ENCODE assay signal across 25 cellular contexts in genomic region chr11:46051102-46051501, GRCh38.
DNase-seq lines count a peak whose midpoint lies in the region; ATAC-seq and TF ChIP-seq lines count a peak whose summit lies in the region.
"Had no signal": no experiment of that assay in that cellular context is flagged by ENCODE, and none has a peak within 500 bp of the region (broad histone marks: within the 10 kb centered on the region; RNA-seq: fewer than 3 reads in every experiment).

No MANE protein-coding gene starts in this region.

- no peaks in the 10 kb centered on the region for H3K27me3 ChIP-seq in HUES48 (ENCODE audit: control insufficient read depth, insufficient read depth, low read length)
- H3K27me3 ChIP-seq in PC-9 (ENCODE audit: insufficient read depth, low read depth): no peaks in the 10 kb centered on the region
- H3K27me3 ChIP-seq: gastrocnemius medialis, right lobe of liver, tibial artery had no signal

- no peak for ATAC-seq in HG03135 (IDR thresholded peaks at IDR 0.05; ENCODE audit: unreplicated experiment)
- no peak for ATAC-seq in activated CD4-positive, alpha-beta T cell treated with anti-CD3 and anti-CD28 coated beads for 36 hours
- ATAC-seq: activated CD4-positive, CD25-positive, alpha-beta regulatory T cell treated with anti-CD3 and anti-CD28 coated beads, Interleukin-2, amount 50 U/mL, for 24 hours; activated T-cell treated with anti-CD3 and anti-CD28 coated beads, Interleukin-2, amount 50 U/mL, for 72 hours; gastrocnemius medialis; HCT116; right lobe of liver had no signal

- H3K4me3 ChIP-seq in HUES48 (ENCODE audit: low read depth, low read length) (no peak overlapping the region), PC-9 (no peak overlapping the region)
- H3K4me3 ChIP-seq: gastrocnemius medialis, lung, right lobe of liver, tibial artery had no signal

- H3K27me3 Mint-ChIP-seq in chondrocyte (ENCODE audit: low read depth) (no peaks in the 10 kb centered on the region), nephron progenitor cell (ENCODE audit: low read depth, poor library complexity) (no peaks in the 10 kb centered on the region)
- no peaks in the 10 kb centered on the region for H3K27me3 Mint-ChIP-seq in activated CD4-positive, alpha-beta T cell treated with anti-CD3 and anti-CD28 coated beads for 36 hours

- POLR2A ChIA-PET in PC-9 (lab: Charles Lee; ENCODE audit: unreplicated experiment): interaction anchor here (0.6 kb wide), 1 partner anchor 299 kb away, joined by 3 read pairs; no protein-coding TSS in a partner anchor
- POLR2A ChIA-PET in activated CD4-positive, alpha-beta T cell treated with anti-CD3 and anti-CD28 coated beads for 36 hours (lab: Charles Lee): no interaction called here

- H3K4me1 ChIP-seq in HUES48 (ENCODE audit: control insufficient read depth, insufficient read depth, low read length): peaks cover 81% of the 10 kb centered on the region
- peaks cover 6% of the 10 kb centered on the region; the same call in 1 of the 2 replicates for H3K4me1 ChIP-seq in PC-9 (replicated peaks; ENCODE audit: insufficient read depth)
- H3K4me1 ChIP-seq: right lobe of liver had no signal

- H3K4me3 Mint-ChIP-seq in chondrocyte (ENCODE audit: unreplicated experiment) (no peak overlapping the region), nephron progenitor cell (no peak overlapping the region)
- no peak overlapping the region for H3K4me3 Mint-ChIP-seq in activated CD4-positive, alpha-beta T cell treated with anti-CD3 and anti-CD28 coated beads for 36 hours
- H3K4me3 Mint-ChIP-seq: activated T-cell treated with anti-CD3 and anti-CD28 coated beads, Interleukin-2, amount 50 U/mL, for 72 hours; CD8-positive, alpha-beta memory T cell had no signal

- H3F3A ChIP-seq in PC-9 (ENCODE audit: insufficient read depth, low read depth): peaks cover 9% of the 10 kb centered on the region; the same call in 1 of the 2 replicates

- H3K27ac Mint-ChIP-seq in chondrocyte (ENCODE audit: unreplicated experiment) (peak overlapping the region; percentile 51), nephron progenitor cell (peak overlapping the region; percentile 31)
- no peak overlapping the region for H3K27ac Mint-ChIP-seq in activated CD4-positive, alpha-beta T cell treated with anti-CD3 and anti-CD28 coated beads for 36 hours
- H3K27ac Mint-ChIP-seq: activated T-cell treated with anti-CD3 and anti-CD28 coated beads, Interleukin-2, amount 50 U/mL, for 72 hours had no signal

- H3K9me3 Mint-ChIP-seq in chondrocyte (ENCODE audit: low read depth) (no peaks in the 10 kb centered on the region), nephron progenitor cell (no peaks in the 10 kb centered on the region)
- no peaks in the 10 kb centered on the region for H3K9me3 Mint-ChIP-seq in activated CD4-positive, alpha-beta T cell treated with anti-CD3 and anti-CD28 coated beads for 36 hours (ENCODE audit: low read depth)
- H3K9me3 Mint-ChIP-seq: activated T-cell treated with anti-CD3 and anti-CD28 coated beads, Interleukin-2, amount 50 U/mL, for 72 hours; CD8-positive, alpha-beta memory T cell had no signal

- H3K9me3 ChIP-seq in HUES48 (ENCODE audit: control insufficient read depth, insufficient read depth, low read length) (no peaks in the 10 kb centered on the region), PC-9 (ENCODE audit: insufficient read depth, low read depth) (no peaks in the 10 kb centered on the region)
- H3K9me3 ChIP-seq: gastrocnemius medialis, right lobe of liver, tibial artery had no signal

- H3K4me2 ChIP-seq in PC-9: no peak overlapping the region

- DNase-seq in ELF-1 (ENCODE audit: low read depth, low spot score) (peak; percentile 44), chondrocyte (ENCODE audit: low spot score) (no peak), nephron progenitor cell (no peak), PC-9 (no peak)
- DNase-seq in effector CD8-positive, alpha-beta T cell (lab: John Stamatoyannopoulos, UW): no peak
- DNase-seq in activated CD4-positive, alpha-beta T cell treated with anti-CD3 and anti-CD28 coated beads for 36 hours: no peak
- DNase-seq: ACHN; activated CD4-positive, alpha-beta T cell treated with anti-CD3 and anti-CD28 coated beads, Interleukin-2, amount 50 U/mL, for 48 hours; activated naive CD4-positive, alpha-beta T cell; activated T-cell treated with anti-CD3 and anti-CD28 coated beads, Interleukin-2, amount 50 U/mL, for 72 hours; CD8-positive, alpha-beta memory T cell; gastrocnemius medialis; NCI-H1048; NCI-H187 treated with DMSO at 0.1 percent for 48 hours; NCI-H2171; right lobe of liver; RPMI8226; stimulated activated CD4-positive, alpha-beta T cell treated with anti-CD3 and anti-CD28 coated beads, Interleukin-4, amount 100 ng/mL, for 1 hour; T-helper 2 cell; tibial artery had no signal

- H3K9me2 ChIP-seq in PC-9 (ENCODE audit: insufficient read depth): no peaks in the 10 kb centered on the region

- no peak overlapping the region for H2AFZ ChIP-seq in PC-9

- H3K4me1 Mint-ChIP-seq in chondrocyte (ENCODE audit: low read depth) (peaks cover 50% of the 10 kb centered on the region), nephron progenitor cell (peaks cover 57% of the 10 kb centered on the region)
- H3K4me1 Mint-ChIP-seq in activated CD4-positive, alpha-beta T cell treated with anti-CD3 and anti-CD28 coated beads for 36 hours: peaks cover 10% of the 10 kb centered on the region

- intact Hi-C loops in PC-9 (cut with micrococcal nuclease; ENCODE audit: unreplicated experiment): loop anchor here (10.0 kb wide), 1 partner anchor 56 kb away; no protein-coding TSS in a partner anchor
- intact Hi-C loops in activated CD4-positive, alpha-beta T cell treated with anti-CD3 and anti-CD28 coated beads for 36 hours (cut with DNase I, micrococcal nuclease): no loop called here

- no peaks in the 10 kb centered on the region for H3K79me2 ChIP-seq in PC-9 (ENCODE audit: low read depth)

- H3K9ac ChIP-seq in HUES48 (ENCODE audit: low read depth, low read length): no peak overlapping the region

- BruUV-seq in PC-9 (replicated peaks; lab: Mats Ljungman, UMichigan): no TSS peak

- H3K36me3 Mint-ChIP-seq in chondrocyte (ENCODE audit: low read depth) (no peaks in the 10 kb centered on the region), nephron progenitor cell (ENCODE audit: low read depth) (peaks cover 22% of the 10 kb centered on the region)
- peaks cover 20% of the 10 kb centered on the region for H3K36me3 Mint-ChIP-seq in activated CD4-positive, alpha-beta T cell treated with anti-CD3 and anti-CD28 coated beads for 36 hours (ENCODE audit: low read depth)

- CTCF ChIA-PET in PC-9 (lab: Charles Lee): no interaction called here
- CTCF ChIA-PET in activated CD4-positive, alpha-beta T cell treated with anti-CD3 and anti-CD28 coated beads for 36 hours (lab: Charles Lee): interaction anchor here (0.6 to 0.9 kb wide), 3 partner anchors 82 to 1561 kb away, joined by 3 read pairs; no protein-coding TSS in a partner anchor

- H3K36me3 ChIP-seq in HUES48 (ENCODE audit: control insufficient read depth, insufficient read depth, low read length): 0 out of 2 replicates have a peak, but pooled peaks cover 5% of the 10 kb centered on the region
- no peaks in the 10 kb centered on the region for H3K36me3 ChIP-seq in PC-9 (ENCODE audit: low read depth)
- H3K36me3 ChIP-seq: gastrocnemius medialis, right lobe of liver had no signal

- 0 out of 2 replicates have a peak, but pooled peaks cover 4% of the 10 kb centered on the region for H4K20me1 ChIP-seq in PC-9 (ENCODE audit: insufficient read depth)

- no peak for TF ChIP-seq CTCF in chondrocyte (IDR thresholded peaks at IDR 0.05)
- TF ChIP-seq CTCF in nephron progenitor cell (IDR thresholded peaks at IDR 0.05): no peak
- no peak for TF ChIP-seq CTCF in PC-9 (conservative IDR thresholded peaks at IDR 0.05)

- H3K27ac ChIP-seq in HUES48 (ENCODE audit: low read depth, low read length) (peak overlapping the region; percentile 93), PC-9 (no peak overlapping the region)
- H3K27ac ChIP-seq: gastrocnemius medialis, right lobe of liver, tibial artery had no signal
